In the genomic region with DNA sequence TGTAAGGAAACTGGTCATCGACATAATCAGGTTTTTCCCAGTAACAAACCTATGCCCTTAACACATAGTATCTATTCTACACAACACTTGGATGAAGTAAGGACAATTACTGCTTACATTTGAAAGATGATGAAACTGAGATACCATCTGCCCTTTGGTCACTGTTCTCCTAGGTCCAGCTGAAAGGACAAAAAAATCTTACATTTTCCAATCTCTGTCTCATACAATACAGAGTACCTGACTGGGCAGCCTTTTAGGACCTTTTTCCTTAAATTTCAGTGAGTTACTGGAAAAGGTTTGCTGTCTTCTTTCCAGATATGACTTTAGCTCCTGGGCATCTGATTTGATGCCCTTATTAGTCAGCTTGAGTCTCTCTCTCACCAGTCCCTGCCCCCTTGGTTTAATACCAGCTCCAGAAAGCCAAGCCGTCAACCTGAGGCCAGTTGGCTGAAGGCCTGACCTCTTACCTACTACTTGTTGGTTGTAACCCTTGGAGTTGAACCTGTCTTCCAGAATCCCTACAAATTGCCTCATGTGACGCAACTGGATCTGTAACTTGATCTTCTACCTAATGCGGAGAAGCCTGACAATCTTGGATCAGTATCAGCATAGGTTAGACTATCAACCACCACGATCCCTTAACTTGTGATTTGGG, we compare ENCODE assay signal across 18 cellular contexts.
"Had no signal": no experiment of that assay in that cellular context is flagged by ENCODE, and none has a peak within 500 bp of the region (broad histone marks: within the 10 kb centered on the region; RNA-seq: fewer than 3 reads in every experiment).

No MANE protein-coding gene starts in this region.

- DNase-seq: cortex of kidney; effector memory CD8-positive, alpha-beta T cell; foreskin melanocyte; glutamatergic neuron; heart right ventricle; hypothalamus; mesenchymal stem cell; mucosa of descending colon; naive B cell; right cardiac atrium; spleen; stimulated activated CD4-positive, alpha-beta T cell treated with anti-CD3 and anti-CD28 coated beads, Interleukin-4, amount 100 ng/mL, for 4 hours; stimulated activated naive CD8-positive, alpha-beta T cell treated with anti-CD3 and anti-CD28 coated beads, Interleukin-15, Interleukin-2, amounts not matched to agents 100 U/mL and 50 U/mL, for 24 hours; substantia nigra; testis; tibial artery had no signal

- ATAC-seq: effector memory CD8-positive, alpha-beta T cell; heart right ventricle; mucosa of descending colon; natural killer cell treated with Interleukin-12 subunit alpha and Interleukin-12 subunit beta and Interleukin-15 and Interleukin-18, amount 100 ng/mL, for 72 hours; right cardiac atrium; stimulated activated memory B cell treated with anti-CD40 and anti-IgM and Interleukin-4, amounts not matched to agents 10 μg/mL and 1 μg/mL and 100 μg/mL, for 72 hours; stimulated activated naive CD8-positive, alpha-beta T cell treated with anti-CD3 and anti-CD28 coated beads, Interleukin-15, Interleukin-2, amounts not matched to agents 100 U/mL and 50 U/mL, for 24 hours had no signal
